In genomic region chr1:10271090-10271489, GRCh38 we compare ENCODE assay signal across 21 cellular contexts.
DNase-seq lines count a peak whose midpoint lies in the region; ATAC-seq, FAIRE-seq and TF ChIP-seq lines count a peak whose summit lies in the region.
"Had no signal": no experiment of that assay in that cellular context is flagged by ENCODE, and none has a peak within 500 bp of the region (broad histone marks: within the 10 kb centered on the region; RNA-seq: fewer than 3 reads in every experiment).

No MANE protein-coding gene starts in this region.

- 24 to 55% (median 40%) methylated on average over 2 of the region's 2 CpGs for WGBS in small intestine, 3 donors

- no peak for ATAC-seq in WTC11
- peak; percentile 61 for ATAC-seq in mucosa of descending colon
- ATAC-seq: A549; CD8-positive, alpha-beta T cell; HepG2 had no signal

- H3K4me1 Mint-ChIP-seq in WTC11 = no peaks in the 10 kb centered on the region
- H3K4me1 Mint-ChIP-seq in activated CD4-positive, alpha-beta memory T cell treated with anti-CD3 and anti-CD28 coated beads for 36 hours (ENCODE audit: low read depth) = peaks cover 1% of the 10 kb centered on the region
- H3K4me1 Mint-ChIP-seq: CD14-positive monocyte had no signal

- no peak overlapping the region for H3K4me3 ChIP-seq in Jurkat, Clone E6-1 (ENCODE audit: low read length)
- no peak overlapping the region for H3K4me3 ChIP-seq in mucosa of descending colon
- no peak overlapping the region for H3K4me3 ChIP-seq in small intestine (ENCODE audit: low read depth in 1 of 2, low read length in 2 of 2)
- H3K4me3 ChIP-seq: A549, HAP-1 had no signal

- H3K4me3 Mint-ChIP-seq in WTC11 = no peak overlapping the region
- no peak overlapping the region for H3K4me3 Mint-ChIP-seq in activated CD4-positive, alpha-beta memory T cell treated with anti-CD3 and anti-CD28 coated beads for 36 hours
- H3K4me3 Mint-ChIP-seq: CD14-positive monocyte; CD8-positive, alpha-beta T cell; HFFc6 had no signal

- CTCF ChIA-PET in WTC11 (lab: Charles Lee) = interaction anchor here (0.6 to 1.1 kb wide), 3 partner anchors 19 to 67 kb away, joined by 3 to 4 read pairs (median 3); partner anchors contain the start of gene KIF1B
- CTCF ChIA-PET in activated CD4-positive, alpha-beta memory T cell treated with anti-CD3 and anti-CD28 coated beads for 36 hours (lab: Charles Lee) = interaction anchor here (0.6 to 1.4 kb wide), 4 partner anchors 13 to 656 kb away, joined by 3 to 8 read pairs (median 4); partner anchors contain the start of gene KIF1B

- intact Hi-C loops in mucosa of descending colon (cut with DNase I, micrococcal nuclease) = no loop called here
- intact Hi-C loops in activated CD4-positive, alpha-beta memory T cell treated with anti-CD3 and anti-CD28 coated beads for 36 hours (cut with micrococcal nuclease) = no loop called here

- POLR2A ChIA-PET in WTC11 (lab: Charles Lee) = no interaction called here
- POLR2A ChIA-PET in activated CD4-positive, alpha-beta memory T cell treated with anti-CD3 and anti-CD28 coated beads for 36 hours (lab: Charles Lee) = no interaction called here

- peak overlapping the region; percentile 36; the same call in 1 of the 2 replicates for H3K27ac Mint-ChIP-seq in WTC11
- no peak overlapping the region for H3K27ac Mint-ChIP-seq in activated CD4-positive, alpha-beta memory T cell treated with anti-CD3 and anti-CD28 coated beads for 36 hours
- H3K27ac Mint-ChIP-seq: CD8-positive, alpha-beta T cell; HFFc6 had no signal

- H3K36me3 ChIP-seq in mucosa of descending colon (ENCODE audit: low read depth) = no peaks in the 10 kb centered on the region
- H3K36me3 ChIP-seq in small intestine (ENCODE audit: control insufficient read depth in 2 of 2, insufficient read depth in 2 of 2, low read length in 2 of 2) = peaks cover 2 to 4% of the 10 kb centered on the region in 2 donors

- H3K9me3 ChIP-seq in mucosa of descending colon (no peaks in the 10 kb centered on the region), small intestine (ENCODE audit: control insufficient read depth, low read depth) (no peaks in the 10 kb centered on the region)
- H3K9me3 ChIP-seq: A549, HAP-1 had no signal

- no peaks in the 10 kb centered on the region for H3K27me3 ChIP-seq in small intestine (ENCODE audit: control insufficient read depth in 2 of 2, insufficient read depth in 2 of 2, low read length in 2 of 2)

- TF ChIP-seq CTCF in WTC11 (IDR thresholded peaks at IDR 0.05) (no peak), mucosa of descending colon (IDR thresholded peaks at IDR 0.05) (no peak)

- H3K36me3 Mint-ChIP-seq in WTC11 = peaks cover 38% of the 10 kb centered on the region
- H3K36me3 Mint-ChIP-seq in activated CD4-positive, alpha-beta memory T cell treated with anti-CD3 and anti-CD28 coated beads for 36 hours = peaks cover 8% of the 10 kb centered on the region

- no peaks in the 10 kb centered on the region for H3K27me3 Mint-ChIP-seq in WTC11 (ENCODE audit: low read depth)
- H3K27me3 Mint-ChIP-seq in activated CD4-positive, alpha-beta memory T cell treated with anti-CD3 and anti-CD28 coated beads for 36 hours = no peaks in the 10 kb centered on the region

- no peak for FAIRE-seq in small intestine (lab: Jason Lieb, UNC)
- FAIRE-seq: A549, D721Med, GM12892, H1, HepG2, HTR-8/SVneo had no signal

- H3K4me1 ChIP-seq in mucosa of descending colon (ENCODE audit: low read depth) (peaks cover 10% of the 10 kb centered on the region), small intestine (ENCODE audit: control insufficient read depth in 2 of 2, insufficient read depth in 1 of 2, low read depth in 1 of 2, low read length in 1 of 2) (no peaks in the 10 kb centered on the region)
- H3K4me1 ChIP-seq: A549 had no signal

- DNase-seq in Jurkat, Clone E6-1 (ENCODE audit: low read depth, low spot score) = peak; percentile 72
- DNase-seq in WTC11 (ENCODE audit: low spot score) (no peak), mucosa of descending colon (no peak), small intestine (peak; percentile 40), T-helper 1 cell (no peak), T1000 (lab: John Stamatoyannopoulos, UW) (no peak)
- no peak for DNase-seq in activated CD4-positive, alpha-beta memory T cell treated with anti-CD3 and anti-CD28 coated beads for 36 hours
- DNase-seq: CD8-positive, alpha-beta T cell; COR-L47; DMS153; DMS79 treated with DMSO at 0.1 percent for 48 hours; GDM1; HFFc6 had no signal

- no peak overlapping the region for H3K27ac ChIP-seq in small intestine (ENCODE audit: low read depth in 1 of 2, low read length in 1 of 2)
- H3K27ac ChIP-seq: A549 had no signal

- no peaks in the 10 kb centered on the region for H3K9me3 Mint-ChIP-seq in WTC11
- H3K9me3 Mint-ChIP-seq in activated CD4-positive, alpha-beta memory T cell treated with anti-CD3 and anti-CD28 coated beads for 36 hours = no peaks in the 10 kb centered on the region
- H3K9me3 Mint-ChIP-seq: CD14-positive monocyte; CD8-positive, alpha-beta T cell; HFFc6 had no signal

TF ChIP-seq in WTC11, 78 proteins besides CTCF, POLR2A, EP300 and RAD21:
- TF ChIP-seq USF1 (CRISPR knock-in tag; IDR thresholded peaks at IDR 0.05) (no peak), ZBTB43 (CRISPR knock-in tag; IDR thresholded peaks at IDR 0.05) (no peak), OVOL2 (CRISPR knock-in tag; IDR thresholded peaks at IDR 0.05; ENCODE audit: borderline replicate concordance) (no peak), HMGA2 (CRISPR knock-in tag; IDR thresholded peaks at IDR 0.05) (no peak), JAZF1 (CRISPR knock-in tag; IDR thresholded peaks at IDR 0.05) (no peak), GRHL2 (CRISPR knock-in tag; IDR thresholded peaks at IDR 0.05; ENCODE audit: insufficient replicate concordance, severe bottlenecking) (no peak), PRDM15 (CRISPR knock-in tag; IDR thresholded peaks at IDR 0.05) (no peak), STAT6 (CRISPR knock-in tag; conservative IDR thresholded peaks at IDR 0.05; ENCODE audit: low read depth) (no peak)
TF ChIP-seq in WTC11: peak in this region for 0.

Comparison
In these comparisons a context has a peak if more than half of its experiments do, and no peak if none do; other contexts are left out.
1. DNase-seq: peak in Jurkat, Clone E6-1 (single experiment) and small intestine (single experiment); none in WTC11 (single experiment), mucosa of descending colon (0 of 3), T-helper 1 cell (0 of 5), activated CD4-positive, alpha-beta memory T cell treated with anti-CD3 and anti-CD28 coated beads for 36 hours (single experiment) and T1000 (single experiment).